Comparison of ENCODE assay signal across 3 cellular contexts in genomic region chr19:5318306-5318705, GRCh38.
TF ChIP-seq lines count a peak whose summit lies in the region.

No MANE protein-coding gene starts in this region.

TF ChIP-seq in A549, 52 proteins besides CTCF, POLR2A, EP300 and RAD21:
- TF ChIP-seq KDM1A (IDR thresholded peaks at IDR 0.05; ENCODE audit: low read depth) (peak; percentile 27; the same call in 1 of the 2 replicates), JUN (IDR thresholded peaks at IDR 0.05) (no peak)

TF ChIP-seq in HEK293, 187 proteins besides CTCF, POLR2A, EP300 and RAD21:
- no peak for TF ChIP-seq OVOL3 (tag by site-specific recombination; IDR thresholded peaks at IDR 0.05)
- peak; percentile 48; the same call in 1 of the 2 replicates for TF ChIP-seq ZNF24 (tag by site-specific recombination; IDR thresholded peaks at IDR 0.05)
- TF ChIP-seq ZNF214 (tag by site-specific recombination; IDR thresholded peaks at IDR 0.05; ENCODE audit: borderline replicate concordance), result no peak

TF ChIP-seq in H1, 55 proteins besides CTCF, POLR2A, EP300 and RAD21:
- TF ChIP-seq CREB1 (IDR thresholded peaks at IDR 0.05), result no peak
- peak; percentile 50; the same call in 1 of the 2 replicates for TF ChIP-seq KDM1A (IDR thresholded peaks at IDR 0.05; ENCODE audit: borderline replicate concordance, low read length)
